9 cellular contexts compared by ENCODE assay signal in genomic region chr17:15981208-15981607, GRCh38. TPM values are rescaled to one million over a fixed set of nuclear protein-coding genes. Genes with fewer than 3 reads are reported as not detected.
DNase-seq lines count a peak whose midpoint lies in the region; ATAC-seq lines count a peak whose summit lies in the region.
"Had no signal": no experiment of that assay in that cellular context is flagged by ENCODE, and none has a peak within 500 bp of the region (broad histone marks: within the 10 kb centered on the region; RNA-seq: fewer than 3 reads in every experiment).

No MANE protein-coding gene starts in this region.

- peaks cover 29% of the 10 kb centered on the region for H3K36me3 Mint-ChIP-seq in activated naive CD4-positive, alpha-beta T cell treated with anti-CD3 and anti-CD28 coated beads for 36 hours (ENCODE audit: low read depth)
- peaks cover 14% of the 10 kb centered on the region for H3K36me3 Mint-ChIP-seq in T-helper 17 cell (ENCODE audit: low read depth)
- peaks cover 60% of the 10 kb centered on the region for H3K36me3 Mint-ChIP-seq in stimulated activated naive CD8-positive, alpha-beta T cell treated with anti-CD3 and anti-CD28 coated beads, Interleukin-15, Interleukin-2, amounts not matched to agents 100 ng/mL and 50 ng/mL, for 24 hours (ENCODE audit: low read depth)

- intact Hi-C loops in activated naive CD4-positive, alpha-beta T cell treated with anti-CD3 and anti-CD28 coated beads for 36 hours (cut with micrococcal nuclease): loop anchor here (1.0 to 5.0 kb wide), 4 partner anchors 18 to 134 kb away; partner anchors contain the start of genes TTC19 and ZSWIM7

- peak; percentile 65 for DNase-seq in activated naive CD4-positive, alpha-beta T cell treated with anti-CD3 and anti-CD28 coated beads for 36 hours
- no peak for DNase-seq in activated naive CD4-positive, alpha-beta T cell (lab: John Stamatoyannopoulos, UW)
- DNase-seq in T-helper 17 cell: no peak
- no peak for DNase-seq in T-helper 9 cell
- no peak for DNase-seq in DMS79 treated with DMSO at 0.1 percent for 48 hours (lab: John Stamatoyannopoulos, UW)
- DNase-seq in iPS-NIHi11 (ENCODE audit: low spot score): no peak
- DNase-seq: effector CD8-positive, alpha-beta T cell had no signal

- no peaks in the 10 kb centered on the region for H3K9me3 ChIP-seq in T-helper 17 cell (ENCODE audit: control insufficient read depth, low read length, poor library complexity, severe bottlenecking)

- no peaks in the 10 kb centered on the region for H3K9me3 Mint-ChIP-seq in activated naive CD4-positive, alpha-beta T cell treated with anti-CD3 and anti-CD28 coated beads for 36 hours
- no peaks in the 10 kb centered on the region for H3K9me3 Mint-ChIP-seq in stimulated activated naive CD8-positive, alpha-beta T cell treated with anti-CD3 and anti-CD28 coated beads, Interleukin-15, Interleukin-2, amounts not matched to agents 100 ng/mL and 50 ng/mL, for 24 hours

- CTCF ChIA-PET in activated naive CD4-positive, alpha-beta T cell treated with anti-CD3 and anti-CD28 coated beads for 36 hours (lab: Charles Lee): interaction anchor here (1.2 to 1.5 kb wide), 2 partner anchors 17 to 36 kb away, joined by 5 to 9 read pairs; partner anchors contain the start of gene ADORA2B

- H3K27me3 Mint-ChIP-seq in activated naive CD4-positive, alpha-beta T cell treated with anti-CD3 and anti-CD28 coated beads for 36 hours (ENCODE audit: low read depth): no peaks in the 10 kb centered on the region
- no peaks in the 10 kb centered on the region for H3K27me3 Mint-ChIP-seq in T-helper 17 cell
- H3K27me3 Mint-ChIP-seq in stimulated activated naive CD8-positive, alpha-beta T cell treated with anti-CD3 and anti-CD28 coated beads, Interleukin-15, Interleukin-2, amounts not matched to agents 100 ng/mL and 50 ng/mL, for 24 hours: no peaks in the 10 kb centered on the region

- no peak overlapping the region for H3K27ac Mint-ChIP-seq in activated naive CD4-positive, alpha-beta T cell treated with anti-CD3 and anti-CD28 coated beads for 36 hours
- peak overlapping the region; percentile 60 for H3K27ac Mint-ChIP-seq in T-helper 17 cell
- no peak overlapping the region for H3K27ac Mint-ChIP-seq in stimulated activated naive CD8-positive, alpha-beta T cell treated with anti-CD3 and anti-CD28 coated beads, Interleukin-15, Interleukin-2, amounts not matched to agents 100 ng/mL and 50 ng/mL, for 24 hours

- H3K4me3 Mint-ChIP-seq in activated naive CD4-positive, alpha-beta T cell treated with anti-CD3 and anti-CD28 coated beads for 36 hours: no peak overlapping the region
- H3K4me3 Mint-ChIP-seq in T-helper 17 cell: no peak overlapping the region
- H3K4me3 Mint-ChIP-seq in stimulated activated naive CD8-positive, alpha-beta T cell treated with anti-CD3 and anti-CD28 coated beads, Interleukin-15, Interleukin-2, amounts not matched to agents 100 ng/mL and 50 ng/mL, for 24 hours: peak overlapping the region; percentile 21

- peaks cover 21% of the 10 kb centered on the region for H3K4me1 Mint-ChIP-seq in activated naive CD4-positive, alpha-beta T cell treated with anti-CD3 and anti-CD28 coated beads for 36 hours (ENCODE audit: low read depth)
- peaks cover 4% of the 10 kb centered on the region for H3K4me1 Mint-ChIP-seq in T-helper 17 cell
- peaks cover 23% of the 10 kb centered on the region for H3K4me1 Mint-ChIP-seq in stimulated activated naive CD8-positive, alpha-beta T cell treated with anti-CD3 and anti-CD28 coated beads, Interleukin-15, Interleukin-2, amounts not matched to agents 100 ng/mL and 50 ng/mL, for 24 hours (ENCODE audit: low read depth)

- ATAC-seq in HG03025 (IDR thresholded peaks at IDR 0.05; ENCODE audit: low FRiP score, unreplicated experiment) (peak; percentile 78), T-helper 17 cell (no peak)

RNA-seq across cellular contexts. Expression of gene ZSWIM7, which starts 18.3 kb away (rescaled TPM):
- total RNA-seq in activated naive CD4-positive, alpha-beta T cell treated with anti-CD3 and anti-CD28 coated beads for 36 hours: 10 to 100 TPM in 1 of 2 experiments, 1 to 10 TPM in 1; 8.3 to 10.8 TPM
- 10 to 100 TPM; 15.4 to 17.5 TPM for total RNA-seq in T-helper 17 cell

RNA-seq across cellular contexts. Expression of gene TTC19, which starts 18.4 kb away (rescaled TPM):
- 10 to 100 TPM; 18.8 to 20.8 TPM for total RNA-seq in activated naive CD4-positive, alpha-beta T cell treated with anti-CD3 and anti-CD28 coated beads for 36 hours
- 10 to 100 TPM; 46.9 to 49.0 TPM for total RNA-seq in T-helper 17 cell

RNA-seq across cellular contexts. Expression of gene ADORA2B, which starts 36.3 kb away (rescaled TPM):
- total RNA-seq in activated naive CD4-positive, alpha-beta T cell treated with anti-CD3 and anti-CD28 coated beads for 36 hours: under 1 TPM in 1 of 2 experiments, not detected in 1; 0.12 TPM
- under 1 TPM in 1 of 2 donors, not detected in 1; 0.76 TPM for total RNA-seq in T-helper 17 cell
